10 cellular contexts compared by ENCODE assay signal in the genomic region with DNA sequence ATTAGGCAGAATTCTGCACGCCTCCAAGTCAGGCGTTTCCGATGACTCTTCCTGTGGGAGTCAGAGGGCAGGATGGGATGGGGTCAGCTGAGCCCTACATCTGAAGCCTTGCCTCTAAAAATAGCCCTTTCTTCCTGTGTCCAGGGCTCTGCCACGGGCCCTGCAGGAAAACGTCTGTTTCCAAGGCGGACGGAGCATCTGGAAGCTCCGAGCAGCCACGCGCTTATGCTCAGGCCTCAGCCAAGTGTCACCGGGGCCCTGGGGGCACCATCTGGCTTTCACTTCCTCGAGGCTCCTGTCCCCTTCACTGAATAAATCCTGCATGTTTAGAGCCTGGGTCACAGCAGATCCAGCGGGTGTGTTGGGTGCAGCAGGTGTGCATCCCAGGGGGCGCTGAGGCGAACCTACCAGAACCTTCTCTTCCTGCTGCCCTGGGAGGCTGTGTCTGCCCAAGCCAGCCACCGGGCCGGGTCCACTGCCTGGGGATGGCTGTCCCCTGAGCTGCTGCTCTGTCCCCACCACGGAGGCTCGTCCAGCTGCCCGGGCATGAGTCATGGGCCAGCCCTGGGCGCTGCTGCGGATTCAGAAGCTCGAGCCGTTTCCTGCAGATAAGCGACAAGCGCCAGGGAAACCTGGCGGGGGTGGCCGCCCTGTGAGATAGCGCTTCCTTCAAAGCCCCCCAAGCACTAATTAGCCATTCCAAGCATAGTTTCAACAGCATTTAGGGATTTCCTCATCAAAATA. TPM values are rescaled to one million over a fixed set of nuclear protein-coding genes. Genes with fewer than 3 reads are reported as not detected.
DNase-seq lines count a peak whose midpoint lies in the region; ATAC-seq, FAIRE-seq and TF ChIP-seq lines count a peak whose summit lies in the region.
"Had no signal": no experiment of that assay in that cellular context is flagged by ENCODE, and none has a peak within 500 bp of the region (broad histone marks: within the 10 kb centered on the region; RNA-seq: fewer than 3 reads in every experiment).

No MANE protein-coding gene starts in this region.

- FAIRE-seq in RCC 7860 (lab: Jason Lieb, UNC), result no peak
- FAIRE-seq: endometrium had no signal

- 56% methylated on average over 13 of the region's 29 CpGs for WGBS in esophagus muscularis mucosa

- peak; percentile 89 for DNase-seq in BE2C
- DNase-seq in RCC 7860 (ENCODE audit: low spot score), result peak; percentile 25
- no peak for DNase-seq in esophagus muscularis mucosa (ENCODE audit: extremely low spot score)
- DNase-seq in naive thymus-derived CD4-positive, alpha-beta T cell, result no peak
- no peak for DNase-seq in stimulated activated CD4-positive, alpha-beta T cell treated with anti-CD3 and anti-CD28 coated beads, Interleukin-4, amount 100 ng/mL, for 24 hours
- DNase-seq: activated CD4-positive, alpha-beta memory T cell treated with anti-CD3 and anti-CD28 coated beads for 36 hours had no signal

- peak; percentile 40 for TF ChIP-seq CTCF in BE2C (IDR thresholded peaks at IDR 0.05; ENCODE audit: low read depth, low read length)
- TF ChIP-seq CTCF in esophagus muscularis mucosa (IDR thresholded peaks at IDR 0.05), result no peak

- peak; percentile 42 for ATAC-seq in naive thymus-derived CD4-positive, alpha-beta T cell
- ATAC-seq in HG03378 (IDR thresholded peaks at IDR 0.05; ENCODE audit: unreplicated experiment) (no peak), HG03135 (IDR thresholded peaks at IDR 0.05; ENCODE audit: unreplicated experiment) (no peak), GM18502 (IDR thresholded peaks at IDR 0.05; ENCODE audit: poor library complexity, unreplicated experiment) (no peak)

- no peaks in the 10 kb centered on the region for H3K9me3 ChIP-seq in BE2C
- H3K9me3 ChIP-seq in esophagus muscularis mucosa, result peaks cover 0 to 4% (median 0%) of the 10 kb centered on the region in 4 donors
- H3K9me3 ChIP-seq in naive thymus-derived CD4-positive, alpha-beta T cell (ENCODE audit: control insufficient read depth in 2 of 3, low read length in 3 of 3), result no peaks in the 10 kb centered on the region

- CTCF ChIA-PET in naive thymus-derived CD4-positive, alpha-beta T cell (lab: Charles Lee), result no interaction called here

- H3K36me3 Mint-ChIP-seq in naive thymus-derived CD4-positive, alpha-beta T cell, result peaks cover 0 to 10% (median 0%) of the 10 kb centered on the region in 5 donors
- H3K36me3 Mint-ChIP-seq: activated CD4-positive, alpha-beta memory T cell treated with anti-CD3 and anti-CD28 coated beads for 36 hours had no signal

- peaks cover 11 to 23% (median 19%) of the 10 kb centered on the region in 5 donors for H3K27me3 Mint-ChIP-seq in naive thymus-derived CD4-positive, alpha-beta T cell

- H3K4me3 Mint-ChIP-seq in naive thymus-derived CD4-positive, alpha-beta T cell, result no peak overlapping the region
- H3K4me3 Mint-ChIP-seq: activated CD4-positive, alpha-beta memory T cell treated with anti-CD3 and anti-CD28 coated beads for 36 hours had no signal

- peaks cover 20% of the 10 kb centered on the region for H3K4me1 ChIP-seq in BE2C
- H3K4me1 ChIP-seq in esophagus muscularis mucosa, result peaks cover 35 to 38% (median 36%) of the 10 kb centered on the region in 4 donors
- H3K4me1 ChIP-seq in naive thymus-derived CD4-positive, alpha-beta T cell (ENCODE audit: control insufficient read depth in 2 of 2, insufficient read depth in 2 of 2, low read length in 2 of 2), result no peaks in the 10 kb centered on the region

- TF ChIP-seq EP300 in esophagus muscularis mucosa (IDR thresholded peaks at IDR 0.05), result no peak

- no peak for TF ChIP-seq POLR2A in esophagus muscularis mucosa (IDR thresholded peaks at IDR 0.05; ENCODE audit: low read depth)

- H3K36me3 ChIP-seq in BE2C (no peaks in the 10 kb centered on the region), esophagus muscularis mucosa (no peaks in the 10 kb centered on the region)
- H3K36me3 ChIP-seq in naive thymus-derived CD4-positive, alpha-beta T cell (ENCODE audit: control insufficient read depth in 2 of 3, insufficient read depth in 3 of 3, low read length in 3 of 3), result no peaks in the 10 kb centered on the region

- intact Hi-C loops in esophagus muscularis mucosa (cut with DNase I), result loop anchor here (10.0 kb wide), 3 partner anchors 155 to 325 kb away; a partner anchor contains a TSS
- intact Hi-C loops in naive thymus-derived CD4-positive, alpha-beta T cell (cut with micrococcal nuclease), result loop anchor here in 1 of 2 donors (10.0 kb wide), 1 partner anchor 155 kb away; a partner anchor contains a TSS

- H3K27ac Mint-ChIP-seq in naive thymus-derived CD4-positive, alpha-beta T cell, result no peak overlapping the region
- H3K27ac Mint-ChIP-seq: activated CD4-positive, alpha-beta memory T cell treated with anti-CD3 and anti-CD28 coated beads for 36 hours had no signal

- POLR2A ChIA-PET in naive thymus-derived CD4-positive, alpha-beta T cell (lab: Charles Lee), result no interaction called here

- peak overlapping the region; percentile 37 to 72 (median 50) for H3K27ac ChIP-seq in esophagus muscularis mucosa (replicated peaks in 1 of 4)
- H3K27ac ChIP-seq in naive thymus-derived CD4-positive, alpha-beta T cell (ENCODE audit: low read depth, low read length), result no peak overlapping the region

- H3K4me3 ChIP-seq in BE2C (ENCODE audit: low read depth, low read length), result 0 out of 2 replicates have a peak overlapping the region, but pooled peaks have one; percentile 10
- H3K4me3 ChIP-seq in esophagus muscularis mucosa, result no peak overlapping the region
- H3K4me3 ChIP-seq in naive thymus-derived CD4-positive, alpha-beta T cell (ENCODE audit: low read length), result no peak overlapping the region

- H3K4me1 Mint-ChIP-seq in naive thymus-derived CD4-positive, alpha-beta T cell, result peaks cover 0 to 7% (median 0%) of the 10 kb centered on the region in 7 donors

- peaks cover 0 to 3% (median 0%) of the 10 kb centered on the region in 11 donors for H3K9me3 Mint-ChIP-seq in naive thymus-derived CD4-positive, alpha-beta T cell
- H3K9me3 Mint-ChIP-seq: activated CD4-positive, alpha-beta memory T cell treated with anti-CD3 and anti-CD28 coated beads for 36 hours had no signal

- H3K27me3 ChIP-seq in BE2C, result no peaks in the 10 kb centered on the region
- H3K27me3 ChIP-seq in esophagus muscularis mucosa, result no peaks in the 10 kb centered on the region
- H3K27me3 ChIP-seq in naive thymus-derived CD4-positive, alpha-beta T cell (ENCODE audit: control insufficient read depth in 2 of 2, insufficient read depth in 2 of 2, low read length in 2 of 2), result no peaks in the 10 kb centered on the region

RNA-seq across cellular contexts. Expression of a gene that starts 32.0 kb away (rescaled TPM):
- not detected for polyA plus RNA-seq in BE2C (2012; ENCODE audit: insufficient read depth, insufficient read length, low read depth)
- not detected for total RNA-seq in esophagus muscularis mucosa
- not detected for total RNA-seq in naive thymus-derived CD4-positive, alpha-beta T cell
- polyA plus RNA-seq in naive thymus-derived CD4-positive, alpha-beta T cell, result not detected
- total RNA-seq: activated CD4-positive, alpha-beta memory T cell treated with anti-CD3 and anti-CD28 coated beads for 36 hours had no signal

Comparison
In these comparisons a context has a peak if more than half of its experiments do, and no peak if none do; other contexts are left out.
1. DNase-seq: peak in BE2C (single experiment) and RCC 7860 (single experiment); none in esophagus muscularis mucosa (single experiment), naive thymus-derived CD4-positive, alpha-beta T cell (0 of 9) and stimulated activated CD4-positive, alpha-beta T cell treated with anti-CD3 and anti-CD28 coated beads, Interleukin-4, amount 100 ng/mL, for 24 hours (single experiment).